Comparison of ENCODE assay signal across 21 cellular contexts in genomic region chr7:55491346-55491745, GRCh38.
DNase-seq lines count a peak whose midpoint lies in the region; ATAC-seq and TF ChIP-seq lines count a peak whose summit lies in the region.
"Had no signal": no experiment of that assay in that cellular context is flagged by ENCODE, and none has a peak within 500 bp of the region (broad histone marks: within the 10 kb centered on the region; RNA-seq: fewer than 3 reads in every experiment).

No MANE protein-coding gene starts in this region.

- TF ChIP-seq POLR2A in sigmoid colon (IDR thresholded peaks at IDR 0.05), result no peak

- POLR2A ChIA-PET in Caco-2 (lab: Charles Lee), result no interaction called here

- no peaks in the 10 kb centered on the region for H3K9me3 ChIP-seq in sigmoid colon
- no peaks in the 10 kb centered on the region for H3K9me3 ChIP-seq in Caco-2
- H3K9me3 ChIP-seq: BLaER1 had no signal

- no peak for TF ChIP-seq EP300 in sigmoid colon (IDR thresholded peaks at IDR 0.05)

- peaks cover 0 to 15% (median 10%) of the 10 kb centered on the region in 4 donors for H3K4me1 ChIP-seq in sigmoid colon
- H3K4me1 ChIP-seq in Caco-2, result no peaks in the 10 kb centered on the region

- H3K27me3 ChIP-seq in sigmoid colon (no peaks in the 10 kb centered on the region), Caco-2 (replicated peaks; ENCODE audit: control insufficient read depth, insufficient read depth, low read length) (no peaks in the 10 kb centered on the region)
- H3K27me3 ChIP-seq: BLaER1 had no signal

- intact Hi-C loops in activated T-helper 1 cell treated with anti-CD3 and anti-CD28 coated beads, Interleukin-12 subunit alpha, Interleukin-12 subunit beta, Interleukin-2, Interleukin-4 antibody, amounts not matched to agents 30 ng/mL and 10 ng/mL and 1 ng/mL, durations not matched to agents 14 hours and 24 hours and 36 hours (cut with micrococcal nuclease), result no loop called here
- intact Hi-C loops in sigmoid colon (cut with DNase I) (no loop called here), Caco-2 (cut with micrococcal nuclease; ENCODE audit: unreplicated experiment) (no loop called here)

- WGBS in sigmoid colon, 2 donors, result 96 to 97% methylated on average over 5 of the region's 5 CpGs

- DNase-seq in activated T-cell treated with anti-CD3 and anti-CD28 coated beads, Interleukin-2, amount 50 U/mL, for 72 hours, result no peak
- DNase-seq in activated T-cell treated with anti-CD3 and anti-CD28 coated beads, Interleukin-2, amount 50 U/mL, for 24 hours, result no peak
- no peak for DNase-seq in activated T-helper 1 cell treated with anti-CD3 and anti-CD28 coated beads, Interleukin-12 subunit alpha, Interleukin-12 subunit beta, Interleukin-2, Interleukin-4 antibody, amounts not matched to agents 30 ng/mL and 10 ng/mL and 1 ng/mL, durations not matched to agents 14 hours and 24 hours and 36 hours (ENCODE audit: low spot score)
- DNase-seq in sigmoid colon (peak; percentile 7), CD1c-positive myeloid dendritic cell (ENCODE audit: extremely low spot score) (no peak), cerebellum (ENCODE audit: low spot score) (no peak), Caco-2 (no peak)
- no peak for DNase-seq in stimulated activated CD4-positive, alpha-beta T cell treated with anti-CD3 and anti-CD28 coated beads, Interleukin-4, amount 100 ng/mL, for 4 hours
- DNase-seq: CD8-positive, alpha-beta T cell; DMS 273 treated with DMSO at 0.1 percent for 48 hours; DMS79; EL; GDM1; H9 had no signal

- CTCF ChIA-PET in Caco-2 (lab: Charles Lee), result no interaction called here

- H3K27ac ChIP-seq in sigmoid colon, result no peak overlapping the region
- H3K27ac ChIP-seq: 22Rv1, BLaER1, C4-2B had no signal

- peak overlapping the region; percentile 48 for H3K27ac Mint-ChIP-seq in activated T-cell treated with anti-CD3 and anti-CD28 coated beads, Interleukin-2, amount 50 U/mL, for 72 hours
- no peak overlapping the region for H3K27ac Mint-ChIP-seq in activated T-cell treated with anti-CD3 and anti-CD28 coated beads, Interleukin-2, amount 50 U/mL, for 24 hours
- H3K27ac Mint-ChIP-seq in activated T-helper 1 cell treated with anti-CD3 and anti-CD28 coated beads, Interleukin-12 subunit alpha, Interleukin-12 subunit beta, Interleukin-2, Interleukin-4 antibody, amounts not matched to agents 30 ng/mL and 10 ng/mL and 1 ng/mL, durations not matched to agents 14 hours and 24 hours and 36 hours, result peak overlapping the region; percentile 63
- H3K27ac Mint-ChIP-seq in Caco-2 (ENCODE audit: unreplicated experiment), result no peak overlapping the region
- H3K27ac Mint-ChIP-seq: B cell; CD8-positive, alpha-beta T cell; GM23338; H9 had no signal

- no peaks in the 10 kb centered on the region for H3K9me3 Mint-ChIP-seq in activated T-cell treated with anti-CD3 and anti-CD28 coated beads, Interleukin-2, amount 50 U/mL, for 72 hours
- H3K9me3 Mint-ChIP-seq in activated T-cell treated with anti-CD3 and anti-CD28 coated beads, Interleukin-2, amount 50 U/mL, for 24 hours, result no peaks in the 10 kb centered on the region
- no peaks in the 10 kb centered on the region for H3K9me3 Mint-ChIP-seq in activated T-helper 1 cell treated with anti-CD3 and anti-CD28 coated beads, Interleukin-12 subunit alpha, Interleukin-12 subunit beta, Interleukin-2, Interleukin-4 antibody, amounts not matched to agents 30 ng/mL and 10 ng/mL and 1 ng/mL, durations not matched to agents 14 hours and 24 hours and 36 hours
- H3K9me3 Mint-ChIP-seq in Caco-2 (ENCODE audit: unreplicated experiment), result no peaks in the 10 kb centered on the region
- H3K9me3 Mint-ChIP-seq: CD8-positive, alpha-beta T cell; GM23338; H9 had no signal

- H3K36me3 Mint-ChIP-seq in activated T-cell treated with anti-CD3 and anti-CD28 coated beads, Interleukin-2, amount 50 U/mL, for 72 hours (ENCODE audit: insufficient read depth in 2 of 2), result peaks cover 8 to 37% of the 10 kb centered on the region in 2 donors
- H3K36me3 Mint-ChIP-seq in activated T-cell treated with anti-CD3 and anti-CD28 coated beads, Interleukin-2, amount 50 U/mL, for 24 hours (ENCODE audit: low read depth), result peaks cover 97% of the 10 kb centered on the region
- H3K36me3 Mint-ChIP-seq in activated T-helper 1 cell treated with anti-CD3 and anti-CD28 coated beads, Interleukin-12 subunit alpha, Interleukin-12 subunit beta, Interleukin-2, Interleukin-4 antibody, amounts not matched to agents 30 ng/mL and 10 ng/mL and 1 ng/mL, durations not matched to agents 14 hours and 24 hours and 36 hours (ENCODE audit: low read depth), result peaks cover 70% of the 10 kb centered on the region
- peaks cover 9% of the 10 kb centered on the region for H3K36me3 Mint-ChIP-seq in Caco-2 (ENCODE audit: insufficient read depth, unreplicated experiment)

- no peak for ATAC-seq in activated T-cell treated with anti-CD3 and anti-CD28 coated beads, Interleukin-2, amount 50 U/mL, for 72 hours (replicated peaks in 1 of 2)
- ATAC-seq: CD8-positive, alpha-beta T cell; GM12878; GM23338; HCT116 had no signal

- H3K27me3 Mint-ChIP-seq in activated T-cell treated with anti-CD3 and anti-CD28 coated beads, Interleukin-2, amount 50 U/mL, for 72 hours (ENCODE audit: low read depth), result no peaks in the 10 kb centered on the region
- H3K27me3 Mint-ChIP-seq in activated T-cell treated with anti-CD3 and anti-CD28 coated beads, Interleukin-2, amount 50 U/mL, for 24 hours, result no peaks in the 10 kb centered on the region
- no peaks in the 10 kb centered on the region for H3K27me3 Mint-ChIP-seq in activated T-helper 1 cell treated with anti-CD3 and anti-CD28 coated beads, Interleukin-12 subunit alpha, Interleukin-12 subunit beta, Interleukin-2, Interleukin-4 antibody, amounts not matched to agents 30 ng/mL and 10 ng/mL and 1 ng/mL, durations not matched to agents 14 hours and 24 hours and 36 hours (ENCODE audit: insufficient read depth)
- H3K27me3 Mint-ChIP-seq in Caco-2 (ENCODE audit: insufficient read depth, unreplicated experiment), result no peaks in the 10 kb centered on the region
- H3K27me3 Mint-ChIP-seq: B cell had no signal

- no TSS peak for BruUV-seq in Caco-2 (replicated peaks; lab: Mats Ljungman, UMichigan)

- H3K4me1 Mint-ChIP-seq in activated T-cell treated with anti-CD3 and anti-CD28 coated beads, Interleukin-2, amount 50 U/mL, for 72 hours (ENCODE audit: low read depth), result peaks cover 58% of the 10 kb centered on the region
- H3K4me1 Mint-ChIP-seq in activated T-cell treated with anti-CD3 and anti-CD28 coated beads, Interleukin-2, amount 50 U/mL, for 24 hours (ENCODE audit: low read depth), result peaks cover 48% of the 10 kb centered on the region
- H3K4me1 Mint-ChIP-seq in activated T-helper 1 cell treated with anti-CD3 and anti-CD28 coated beads, Interleukin-12 subunit alpha, Interleukin-12 subunit beta, Interleukin-2, Interleukin-4 antibody, amounts not matched to agents 30 ng/mL and 10 ng/mL and 1 ng/mL, durations not matched to agents 14 hours and 24 hours and 36 hours (ENCODE audit: low read depth), result peaks cover 60% of the 10 kb centered on the region
- no peaks in the 10 kb centered on the region for H3K4me1 Mint-ChIP-seq in Caco-2 (ENCODE audit: low read depth, unreplicated experiment)

- peaks cover 0 to 56% (median 13%) of the 10 kb centered on the region in 4 donors for H3K36me3 ChIP-seq in sigmoid colon
- 0 out of 2 replicates have a peak, but pooled peaks cover 1% of the 10 kb centered on the region for H3K36me3 ChIP-seq in Caco-2 (ENCODE audit: control insufficient read depth, insufficient read depth, low read length)

- no peak overlapping the region for H3K4me3 ChIP-seq in sigmoid colon
- no peak overlapping the region for H3K4me3 ChIP-seq in Caco-2 (ENCODE audit: low read depth, low read length)
- H3K4me3 ChIP-seq: BLaER1, GM12878, GM23338 had no signal

- TF ChIP-seq CTCF in sigmoid colon (IDR thresholded peaks at IDR 0.05), result no peak
- TF ChIP-seq CTCF in Caco-2 (IDR thresholded peaks at IDR 0.05; ENCODE audit: insufficient read depth in 1 of 2, low read depth in 1 of 2, low read length in 1 of 2, severe bottlenecking in 1 of 2, unreplicated experiment in 1 of 2), result no peak

- H3K4me3 Mint-ChIP-seq in activated T-cell treated with anti-CD3 and anti-CD28 coated beads, Interleukin-2, amount 50 U/mL, for 72 hours, result no peak overlapping the region
- no peak overlapping the region for H3K4me3 Mint-ChIP-seq in activated T-cell treated with anti-CD3 and anti-CD28 coated beads, Interleukin-2, amount 50 U/mL, for 24 hours
- H3K4me3 Mint-ChIP-seq in activated T-helper 1 cell treated with anti-CD3 and anti-CD28 coated beads, Interleukin-12 subunit alpha, Interleukin-12 subunit beta, Interleukin-2, Interleukin-4 antibody, amounts not matched to agents 30 ng/mL and 10 ng/mL and 1 ng/mL, durations not matched to agents 14 hours and 24 hours and 36 hours, result no peak overlapping the region
- no peak overlapping the region for H3K4me3 Mint-ChIP-seq in Caco-2 (ENCODE audit: unreplicated experiment)
- H3K4me3 Mint-ChIP-seq: B cell; CD8-positive, alpha-beta T cell; GM23338; H9 had no signal

Comparison
In these comparisons a context has a peak if more than half of its experiments do, and no peak if none do; other contexts are left out.
1. H3K27ac Mint-ChIP-seq: peak in activated T-cell treated with anti-CD3 and anti-CD28 coated beads, Interleukin-2, amount 50 U/mL, for 72 hours (single experiment) and activated T-helper 1 cell treated with anti-CD3 and anti-CD28 coated beads, Interleukin-12 subunit alpha, Interleukin-12 subunit beta, Interleukin-2, Interleukin-4 antibody, amounts not matched to agents 30 ng/mL and 10 ng/mL and 1 ng/mL, durations not matched to agents 14 hours and 24 hours and 36 hours (single experiment); none in activated T-cell treated with anti-CD3 and anti-CD28 coated beads, Interleukin-2, amount 50 U/mL, for 24 hours (single experiment) and Caco-2 (single experiment).